Comparison of ENCODE assay signal across 8 cellular contexts in the genomic region with DNA sequence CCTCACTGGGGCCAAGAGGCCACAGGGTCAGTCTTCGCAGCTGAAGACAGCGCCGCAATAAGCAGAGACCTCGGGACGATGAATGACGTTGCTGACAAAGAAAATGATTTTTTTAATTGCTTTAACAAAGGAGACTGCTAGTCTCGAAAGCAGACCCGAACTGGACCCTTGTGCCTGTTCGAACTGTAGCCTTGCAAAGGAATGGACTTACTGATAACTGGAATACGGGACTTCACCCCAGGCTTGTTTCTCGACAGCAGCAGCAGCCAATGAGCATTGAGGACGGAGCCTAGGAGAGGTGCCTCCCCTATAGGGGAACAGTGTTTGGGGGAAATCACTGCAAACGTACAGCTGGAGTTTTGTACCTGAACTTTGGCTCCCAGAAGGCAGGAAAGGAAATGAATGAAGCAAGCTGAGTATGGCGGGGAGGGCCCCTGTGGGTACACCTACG. TPM values are rescaled to one million over a fixed set of nuclear protein-coding genes. Genes with fewer than 3 reads are reported as not detected.
DNase-seq lines count a peak whose midpoint lies in the region; ATAC-seq and FAIRE-seq lines count a peak whose summit lies in the region.

No MANE protein-coding gene starts in this region.

- H3K9me3 Mint-ChIP-seq in CD4-positive, CD25-positive, alpha-beta regulatory T cell = peaks cover 0 to 3% (median 0%) of the 10 kb centered on the region in 7 donors

- H3K9me3 ChIP-seq in CD4-positive, CD25-positive, alpha-beta regulatory T cell (ENCODE audit: control insufficient read depth in 2 of 2, low read length in 2 of 2) = no peaks in the 10 kb centered on the region
- H3K9me3 ChIP-seq in iPS-18c (ENCODE audit: control insufficient read depth, insufficient read depth, low read length) (no peaks in the 10 kb centered on the region), small intestine (ENCODE audit: control insufficient read depth, low read depth) (no peaks in the 10 kb centered on the region)

- H3K36me3 Mint-ChIP-seq in CD4-positive, CD25-positive, alpha-beta regulatory T cell = no peaks in the 10 kb centered on the region

- H3K36me3 ChIP-seq in CD4-positive, CD25-positive, alpha-beta regulatory T cell (ENCODE audit: control insufficient read depth, insufficient read depth, low read length) = no peaks in the 10 kb centered on the region
- no peaks in the 10 kb centered on the region for H3K36me3 ChIP-seq in small intestine (ENCODE audit: control insufficient read depth in 2 of 2, insufficient read depth in 2 of 2, low read length in 2 of 2)

- H3K4me3 ChIP-seq in CD4-positive, CD25-positive, alpha-beta regulatory T cell (ENCODE audit: low read depth, low read length) = peak overlapping the region; percentile 90
- H3K4me3 ChIP-seq in iPS-18c (ENCODE audit: insufficient read depth, low read depth, low read length) (peak overlapping the region; percentile 68), small intestine (ENCODE audit: low read depth in 1 of 2, low read length in 2 of 2) (peak overlapping the region in 1 of 2 donors; percentile 69)

- no peak overlapping the region for H3K27ac ChIP-seq in CD4-positive, CD25-positive, alpha-beta regulatory T cell (ENCODE audit: insufficient read depth, low read length, poor library complexity, severe bottlenecking)
- peak overlapping the region; percentile 57 for H3K27ac ChIP-seq in angular gyrus (ENCODE audit: low read depth, low read length)
- H3K27ac ChIP-seq in small intestine (ENCODE audit: low read depth in 1 of 2, low read length in 1 of 2) = peak overlapping the region; percentile 95 to 97

- H3K4me3 Mint-ChIP-seq in CD4-positive, CD25-positive, alpha-beta regulatory T cell = peak overlapping the region; percentile 90 to 97 (median 92)

- peaks cover 6 to 48% (median 29%) of the 10 kb centered on the region in 4 donors for H3K4me1 Mint-ChIP-seq in CD4-positive, CD25-positive, alpha-beta regulatory T cell

- ATAC-seq in CD4-positive, CD25-positive, alpha-beta regulatory T cell (ENCODE audit: low read depth in 2 of 2) = no peak
- ATAC-seq in HG03095 (IDR thresholded peaks at IDR 0.05; ENCODE audit: unreplicated experiment) (peak; percentile 25), GM21529 (IDR thresholded peaks at IDR 0.05; ENCODE audit: unreplicated experiment) (no peak)

- no peaks in the 10 kb centered on the region for H3K27me3 ChIP-seq in CD4-positive, CD25-positive, alpha-beta regulatory T cell (ENCODE audit: control insufficient read depth, insufficient read depth, low read length)
- H3K27me3 ChIP-seq in small intestine (ENCODE audit: control insufficient read depth in 2 of 2, insufficient read depth in 2 of 2, low read length in 2 of 2) = no peaks in the 10 kb centered on the region

- peaks cover 40% of the 10 kb centered on the region for H3K4me1 ChIP-seq in CD4-positive, CD25-positive, alpha-beta regulatory T cell (ENCODE audit: control insufficient read depth, insufficient read depth, low read length, poor library complexity, severe bottlenecking)
- peaks cover 6 to 15% of the 10 kb centered on the region in 2 donors for H3K4me1 ChIP-seq in small intestine (ENCODE audit: control insufficient read depth in 2 of 2, insufficient read depth in 1 of 2, low read depth in 1 of 2, low read length in 1 of 2)

- peak in 1 of 3 donors; percentile 40 for DNase-seq in CD4-positive, CD25-positive, alpha-beta regulatory T cell
- DNase-seq in small intestine (peak; percentile 93), NCI-H446 treated with DMSO at 0.1 percent for 48 hours (lab: John Stamatoyannopoulos, UW) (no peak), activated gamma-delta T cell (lab: John Stamatoyannopoulos, UW) (no peak)

- WGBS in small intestine, 3 donors = 6 to 13% (median 6%) methylated on average over 15 of the region's 15 CpGs

- FAIRE-seq in small intestine (lab: Jason Lieb, UNC) = no peak

- peak overlapping the region; percentile 91 to 95 (median 94) for H3K27ac Mint-ChIP-seq in CD4-positive, CD25-positive, alpha-beta regulatory T cell

- H3K27me3 Mint-ChIP-seq in CD4-positive, CD25-positive, alpha-beta regulatory T cell = peaks cover 15% of the 10 kb centered on the region

RNA-seq across cellular contexts. Expression of a gene that starts 1.3 kb away (rescaled TPM):
- 20.4 TPM for total RNA-seq in CD4-positive, CD25-positive, alpha-beta regulatory T cell
- 1 to 10 TPM in 1 of 4 donors, under 1 TPM in 3; 0.76 to 2.6 (median 0.87) TPM for polyA plus RNA-seq in CD4-positive, CD25-positive, alpha-beta regulatory T cell
- polyA plus RNA-seq in small intestine = 1 to 10 TPM; 4.6 to 8.0 (median 7.8) TPM

RNA-seq across cellular contexts. Expression of a gene that starts 55.3 kb away (rescaled TPM):
- total RNA-seq in CD4-positive, CD25-positive, alpha-beta regulatory T cell = 33.7 TPM
- 1 to 10 TPM in 2 of 4 donors, under 1 TPM in 2; 0.65 to 1.9 (median 1.0) TPM for polyA plus RNA-seq in CD4-positive, CD25-positive, alpha-beta regulatory T cell
- 10 to 100 TPM; 11.9 to 23.3 (median 13.0) TPM for polyA plus RNA-seq in small intestine

Comparison
In these comparisons a context has a peak if more than half of its experiments do, and no peak if none do; other contexts are left out.
1. RNA of a gene that starts 55.3 kb away (polyA plus RNA-seq): 11.9 to 23.3 TPM in small intestine; 0.65 to 1.9 TPM in CD4-positive, CD25-positive, alpha-beta regulatory T cell; every median in the first group is over 4 times any median in the second.